In genomic region chr20:8540466-8540865, GRCh38 we compare ENCODE assay signal across 16 cellular contexts.
DNase-seq lines count a peak whose midpoint lies in the region; ATAC-seq and TF ChIP-seq lines count a peak whose summit lies in the region.
"Had no signal": no experiment of that assay in that cellular context is flagged by ENCODE, and none has a peak within 500 bp of the region (broad histone marks: within the 10 kb centered on the region; RNA-seq: fewer than 3 reads in every experiment).

No MANE protein-coding gene starts in this region.

- H3K9me3 ChIP-seq in OCI-LY7 (ENCODE audit: low read length), result no peaks in the 10 kb centered on the region
- H3K9me3 ChIP-seq in upper lobe of right lung, result no peaks in the 10 kb centered on the region
- H3K9me3 ChIP-seq: BE2C, Caco-2 had no signal

- ATAC-seq in upper lobe of right lung, result no peak
- ATAC-seq: GM23338 had no signal

- peak overlapping the region; percentile 93 for H3K27ac ChIP-seq in OCI-LY7 (ENCODE audit: low read depth, low read length, poor library complexity, severe bottlenecking)
- no peak overlapping the region for H3K27ac ChIP-seq in upper lobe of right lung

- H3K4me1 ChIP-seq in OCI-LY7 (ENCODE audit: insufficient read depth, low read length, poor library complexity, severe bottlenecking) (peaks cover 72% of the 10 kb centered on the region), upper lobe of right lung (no peaks in the 10 kb centered on the region)
- H3K4me1 ChIP-seq: Caco-2 had no signal

- CTCF ChIA-PET in OCI-LY7 (lab: Charles Lee; ENCODE audit: unreplicated experiment), result interaction anchor here (0.6 kb wide), 1 partner anchor 183 kb away, joined by 3 read pairs; no protein-coding TSS in a partner anchor

- H3K27me3 ChIP-seq in upper lobe of right lung, result no peaks in the 10 kb centered on the region
- H3K27me3 ChIP-seq: BE2C had no signal

- POLR2A ChIA-PET in OCI-LY7 (lab: Charles Lee), result interaction anchor here (0.6 to 1.6 kb wide), 7 partner anchors 8 to 1141 kb away, joined by 3 to 4 read pairs (median 3); no protein-coding TSS in a partner anchor

- H4K20me1 ChIP-seq in OCI-LY7 (ENCODE audit: insufficient read depth, low read length), result no peaks in the 10 kb centered on the region

- peak; percentile 92 for DNase-seq in COLO829 (ENCODE audit: low spot score)
- DNase-seq in NCI-H2227 treated with DMSO at 0.1 percent for 48 hours (lab: John Stamatoyannopoulos, UW), result peak; percentile 21
- no peak for DNase-seq in OCI-LY7 (ENCODE audit: low spot score)
- DNase-seq in left kidney (ENCODE audit: low read depth, low spot score), result peak; percentile 29
- no peak for DNase-seq in activated gamma-delta T cell (lab: John Stamatoyannopoulos, UW)
- DNase-seq in activated CD4-positive, CD25-positive, alpha-beta regulatory T cell treated with anti-CD3 and anti-CD28 coated beads, Interleukin-2, amount 50 U/mL, for 72 hours, result no peak
- no peak for DNase-seq in upper lobe of right lung
- DNase-seq: BE2C; C1 segment of cervical spinal cord; Caco-2; CD4-positive, CD25-positive, alpha-beta regulatory T cell; CD8-positive, alpha-beta memory T cell; DMS79 treated with DMSO at 0.1 percent for 48 hours; GF-D8; HCEC 1CT had no signal

- no peaks in the 10 kb centered on the region for H3K9me2 ChIP-seq in OCI-LY7 (ENCODE audit: insufficient read depth, low read length)

- TF ChIP-seq CTCF in OCI-LY7 (conservative IDR thresholded peaks at IDR 0.05; ENCODE audit: low read length), result peak; percentile 58
- TF ChIP-seq CTCF in upper lobe of right lung (IDR thresholded peaks at IDR 0.05), result no peak

- H3K36me3 ChIP-seq in OCI-LY7 (ENCODE audit: insufficient read depth, low read length) (no peaks in the 10 kb centered on the region), upper lobe of right lung (no peaks in the 10 kb centered on the region)
- H3K36me3 ChIP-seq: BE2C had no signal

- intact Hi-C loops in OCI-LY7 (cut with micrococcal nuclease; ENCODE audit: unreplicated experiment) (loop anchor here (5.0 kb wide), 1 partner anchor 62 kb away; no protein-coding TSS in a partner anchor), upper lobe of right lung (cut with DNase I) (no loop called here)

- H2AFZ ChIP-seq in OCI-LY7 (ENCODE audit: low read length), result peak overlapping the region; percentile 75; the same call in 1 of the 2 replicates
- H2AFZ ChIP-seq: GM23338 had no signal

- H3K4me3 ChIP-seq in OCI-LY7 (ENCODE audit: low read depth, low read length, poor library complexity, severe bottlenecking) (peak overlapping the region; percentile 11), upper lobe of right lung (no peak overlapping the region)
- H3K4me3 ChIP-seq: GM23338 had no signal

- H3K4me2 ChIP-seq in OCI-LY7 (ENCODE audit: low read length), result peak overlapping the region; percentile 61
- H3K4me2 ChIP-seq: GM23338 had no signal

- H3K79me2 ChIP-seq in OCI-LY7 (ENCODE audit: insufficient read depth, low read depth, low read length), result peaks cover 6% of the 10 kb centered on the region; the same call in 1 of the 2 replicates

- BruUV-seq in OCI-LY7 (replicated peaks; lab: Mats Ljungman, UMichigan), result no TSS peak

Comparison
In these comparisons a context has a peak if more than half of its experiments do, and no peak if none do; other contexts are left out.
1. DNase-seq: peak in COLO829 (single experiment), NCI-H2227 treated with DMSO at 0.1 percent for 48 hours (single experiment) and left kidney (single experiment); none in OCI-LY7 (single experiment), activated gamma-delta T cell (single experiment), activated CD4-positive, CD25-positive, alpha-beta regulatory T cell treated with anti-CD3 and anti-CD28 coated beads, Interleukin-2, amount 50 U/mL, for 72 hours (single experiment) and upper lobe of right lung (single experiment).